29 cellular contexts compared by ENCODE assay signal in the genomic region with DNA sequence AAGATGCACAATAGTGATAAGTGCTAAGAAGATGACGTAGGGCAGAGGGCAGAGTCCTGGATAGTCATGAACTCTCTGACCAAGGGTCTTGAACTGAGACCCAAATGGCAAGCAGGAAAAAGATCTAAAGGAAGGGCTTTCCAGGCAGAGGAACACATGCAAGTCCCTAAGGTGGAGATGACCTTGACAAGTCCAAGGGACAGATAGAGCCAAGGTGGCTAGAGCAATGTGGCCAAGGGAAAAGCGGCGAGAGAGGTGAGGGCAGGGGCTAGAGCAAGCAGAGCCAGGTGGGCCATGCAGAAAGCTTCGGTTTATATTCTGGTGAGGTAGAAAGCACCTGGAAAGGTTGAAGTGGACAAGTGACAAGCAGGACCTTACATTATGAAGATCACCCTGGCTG.
"Had no signal": no experiment of that assay in that cellular context is flagged by ENCODE, and none has a peak within 500 bp of the region (broad histone marks: within the 10 kb centered on the region; RNA-seq: fewer than 3 reads in every experiment).

No MANE protein-coding gene starts in this region.

- H3K27me3 Mint-ChIP-seq: effector memory CD8-positive, alpha-beta T cell had no signal

- H3K4me1 Mint-ChIP-seq: endodermal cell had no signal

- H3K4me3 ChIP-seq: colonic mucosa, coronary artery, dorsolateral prefrontal cortex, esophagus squamous epithelium, gastrocnemius medialis, gastroesophageal sphincter, heart left ventricle, heart right ventricle, hepatocyte had no signal

- H3K9me3 Mint-ChIP-seq: effector memory CD8-positive, alpha-beta T cell; endodermal cell had no signal

- FAIRE-seq: colon, endometrium, endothelial cell of umbilical vein, frontal cortex had no signal

- H3K27ac Mint-ChIP-seq: dendritic cell treated with granulocyte-macrophage colony-stimulating factor and Interleukin-4, amounts not matched to agents 40 ng/mL and 50 ng/mL, for 4 days; effector memory CD8-positive, alpha-beta T cell; endodermal cell had no signal

- H3K79me2 ChIP-seq: hepatocyte had no signal

- H3K4me3 Mint-ChIP-seq: dendritic cell treated with granulocyte-macrophage colony-stimulating factor and Interleukin-4, amounts not matched to agents 40 ng/mL and 50 ng/mL, for 4 days; effector memory CD8-positive, alpha-beta T cell; endodermal cell had no signal

- H3K4me2 ChIP-seq: hepatocyte had no signal

- H3K4me1 ChIP-seq: colonic mucosa, esophagus squamous epithelium, foreskin keratinocyte, gastrocnemius medialis, heart left ventricle had no signal

- ATAC-seq: effector memory CD8-positive, alpha-beta T cell; esophagus mucosa; foreskin keratinocyte; gastrocnemius medialis; gastroesophageal sphincter; heart left ventricle; heart right ventricle had no signal

- H3K9me3 ChIP-seq: colonic mucosa, esophagus squamous epithelium, gastrocnemius medialis, gastroesophageal sphincter, heart right ventricle had no signal

- H2AFZ ChIP-seq: hepatocyte had no signal

- H3K27ac ChIP-seq: colonic mucosa, coronary artery, dorsolateral prefrontal cortex, epithelial cell of prostate, esophagus squamous epithelium, foreskin keratinocyte, gastrocnemius medialis, gastroesophageal sphincter, heart left ventricle, heart right ventricle, hepatocyte had no signal

- H3K27me3 ChIP-seq: colonic mucosa, dorsolateral prefrontal cortex, esophagus squamous epithelium, foreskin keratinocyte, gastrocnemius medialis, gastroesophageal sphincter, heart left ventricle, heart right ventricle, hepatocyte had no signal

- DNase-seq: colonic mucosa; cortex of kidney; dermis blood vessel endothelial cell; dorsolateral prefrontal cortex; effector CD4-positive, alpha-beta T cell; effector CD8-positive, alpha-beta T cell; effector memory CD4-positive, alpha-beta T cell; effector memory CD8-positive, alpha-beta T cell; endodermal cell; erythroblast; esophagus squamous epithelium; foreskin fibroblast; foreskin keratinocyte; foreskin melanocyte; gastrocnemius medialis; glutamatergic neuron; head of caudate nucleus; heart left ventricle; heart right ventricle had no signal

- H3K36me3 ChIP-seq: colonic mucosa, esophagus squamous epithelium, gastrocnemius medialis, gastroesophageal sphincter had no signal
